8 cellular contexts compared by ENCODE assay signal in genomic region chr10:70672165-70672992, GRCh38. TPM values are rescaled to one million over a fixed set of nuclear protein-coding genes. Genes with fewer than 3 reads are reported as not detected.
A peak's percentile ranks its signal among the peaks of the same experiment; 100 is the strongest.
DNase-seq lines count a peak whose midpoint lies in the region; ATAC-seq and TF ChIP-seq lines count a peak whose summit lies in the region.

Gene ADAMTS14, plus strand, starts transcription at chr10:70672506. Its CDS starts 297 bp downstream, at chr10:70672803.

- H3K9ac ChIP-seq in ES-I3 (ENCODE audit: low read depth, low read length): peak within 1 kb of the TSS; percentile 51

- H3K27me3 ChIP-seq in hepatocyte (peaks cover 35% of the 10 kb centered on the region), psoas muscle (ENCODE audit: insufficient read depth in 3 of 3, low read length in 2 of 3) (peaks cover 0 to 24% (median 0%) of the 10 kb centered on the region in 3 donors)

- H3K4me1 ChIP-seq in ES-I3 (ENCODE audit: insufficient read depth, low read length) (no peaks in the 10 kb centered on the region), hepatocyte (ENCODE audit: insufficient read depth) (no peaks in the 10 kb centered on the region), psoas muscle (peaks cover 7% of the 10 kb centered on the region)

- H3K36me3 ChIP-seq in ES-I3 (ENCODE audit: insufficient read depth, low read length) (no peaks in the 10 kb centered on the region), hepatocyte (replicated peaks; ENCODE audit: insufficient read depth, low read depth) (no peaks in the 10 kb centered on the region), psoas muscle (ENCODE audit: insufficient read depth in 1 of 2, low read depth in 1 of 2) (no peaks in the 10 kb centered on the region)

- H3K9me2 ChIP-seq in hepatocyte (replicated peaks; ENCODE audit: insufficient read depth): no peaks in the 10 kb centered on the region

- ATAC-seq in psoas muscle (peak; percentile 69 to 82 (median 78)), HG02938 (IDR thresholded peaks at IDR 0.05; ENCODE audit: unreplicated experiment) (no peak), HG02678 (IDR thresholded peaks at IDR 0.05; ENCODE audit: unreplicated experiment) (no peak)

- no peaks in the 10 kb centered on the region for H3K79me2 ChIP-seq in hepatocyte

- H2AFZ ChIP-seq in hepatocyte: no peak within 1 kb of the TSS

- H3K9me3 ChIP-seq in ES-I3 (ENCODE audit: control insufficient read depth, insufficient read depth, low read length) (no peaks in the 10 kb centered on the region), hepatocyte (ENCODE audit: low read depth) (no peaks in the 10 kb centered on the region), psoas muscle (no peaks in the 10 kb centered on the region)

- peak within 1 kb of the TSS; percentile 81 for H3K4me2 ChIP-seq in hepatocyte

- H4K20me1 ChIP-seq in hepatocyte (ENCODE audit: insufficient read depth, poor library complexity, severe bottlenecking): no peaks in the 10 kb centered on the region

- TF ChIP-seq CTCF in hepatocyte (IDR thresholded peaks at IDR 0.05; ENCODE audit: poor library complexity) (no peak), psoas muscle (IDR thresholded peaks at IDR 0.05) (no peak)

- H3K4me3 ChIP-seq in hepatocyte (no peak within 1 kb of the TSS), psoas muscle (peak within 1 kb of the TSS; percentile 47)

- intact Hi-C loops in psoas muscle (cut with DNase I): no loop called here

- H3K27ac ChIP-seq in hepatocyte (no peak within 1 kb of the TSS), psoas muscle (no peak within 1 kb of the TSS)

- DNase-seq in NCI-H146 treated with DMSO at 0.1 percent for 48 hours (lab: John Stamatoyannopoulos, UW; ENCODE audit: unreplicated experiment): peak; percentile 24
- peak in 52 of 56 donors; percentile 10 to 92 (median 70) for DNase-seq in amygdala (lab: John Stamatoyannopoulos, UW)
- peak; percentile 62 for DNase-seq in hepatocyte (ENCODE audit: low spot score)
- peak; percentile 56 to 61 for DNase-seq in psoas muscle
- no peak for DNase-seq in activated CD4-positive, CD25-positive, alpha-beta regulatory T cell (lab: John Stamatoyannopoulos, UW)

- 3% methylated on average over 52 of the region's 99 CpGs for WGBS in hepatocyte (ENCODE audit: low lambda C conversion rate, missing lambda C conversion rate)
- 1% methylated on average over 25 to 99 of the region's 99 CpGs for WGBS in psoas muscle, 3 donors

RNA-seq across cellular contexts. Expression of gene ADAMTS14, which starts in this region (rescaled TPM):
- total RNA-seq in hepatocyte (0.60 and 0.87 TPM in 2 replicates), psoas muscle (under 1 TPM in 2 of 4 donors, not detected in 2; 0.05 to 0.06 TPM)
- polyA plus RNA-seq in hepatocyte (0.95 and 2.1 TPM in 2 replicates), psoas muscle (under 1 TPM in 2 of 3 donors, not detected in 1; 0.03 to 0.18 TPM)

Comparison
In these comparisons a context has a peak if more than half of its experiments do, and no peak if none do; other contexts are left out.
1. Peak in DNase-seq, ATAC-seq and H3K4me3 ChIP-seq in psoas muscle; RNA of the gene not detected or under 1 TPM.
2. DNase-seq: peak in NCI-H146 treated with DMSO at 0.1 percent for 48 hours (single experiment), amygdala (52 of 56) and hepatocyte (single experiment); none in activated CD4-positive, CD25-positive, alpha-beta regulatory T cell (0 of 4).